Comparison of ENCODE assay signal across 8 cellular contexts in the genomic region with DNA sequence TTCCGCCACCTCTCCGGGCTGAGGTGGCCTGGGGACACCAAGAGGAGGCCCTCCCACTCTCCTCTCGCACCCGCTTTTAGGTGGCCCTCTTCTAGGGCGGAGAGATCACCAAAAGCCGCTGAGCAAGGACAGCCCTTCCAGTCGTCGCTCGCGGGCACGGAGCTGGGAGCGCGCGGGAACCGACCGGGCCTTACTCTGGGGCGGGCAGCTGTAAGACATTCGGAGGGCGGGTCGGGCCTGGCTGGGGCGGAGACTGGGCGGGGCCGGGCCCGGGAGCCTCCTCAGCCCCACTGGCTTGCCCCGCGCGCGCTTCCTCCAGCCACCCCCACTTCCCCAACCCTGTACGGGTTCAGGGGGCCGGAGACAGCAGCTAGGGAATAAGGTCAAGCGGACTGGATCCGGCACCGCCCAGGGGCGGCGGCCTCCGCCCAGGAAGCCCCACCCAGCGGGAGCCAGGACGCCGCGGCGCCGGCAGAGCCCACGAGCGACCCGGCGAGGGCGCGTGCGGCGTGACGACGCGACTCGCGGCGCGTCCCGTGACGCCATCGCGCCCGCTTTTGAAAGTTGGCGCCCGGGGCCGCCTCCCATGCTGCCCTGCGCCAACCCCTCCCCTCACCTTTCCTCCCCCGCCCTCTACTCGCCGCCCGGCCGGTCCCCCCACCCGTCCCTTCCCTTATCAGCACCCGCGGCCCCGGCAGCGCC. TPM values are rescaled to one million over a fixed set of nuclear protein-coding genes. Genes with fewer than 3 reads are reported as not detected.
DNase-seq lines count a peak whose midpoint lies in the region; ATAC-seq and TF ChIP-seq lines count a peak whose summit lies in the region.

No MANE protein-coding gene starts in this region.

- H3K23ac ChIP-seq in mesenchymal stem cell (ENCODE audit: low read length in 2 of 2), result no peak overlapping the region

- H2BK120ac ChIP-seq in mesenchymal stem cell (ENCODE audit: low read depth, low read length), result peak overlapping the region; percentile 100

- H3K4me1 ChIP-seq in effector memory CD4-positive, alpha-beta T cell (ENCODE audit: control insufficient read depth, insufficient read depth, low read length, poor library complexity, severe bottlenecking), result peaks cover 24% of the 10 kb centered on the region
- H3K4me1 ChIP-seq in mesenchymal stem cell (ENCODE audit: control insufficient read depth, insufficient read depth, low read depth, low read length), result peaks cover 5% of the 10 kb centered on the region

- under 1% methylated on average over 54 of the region's 76 CpGs for WGBS in mesenchymal stem cell

- H3K79me1 ChIP-seq in mesenchymal stem cell (replicated peaks; ENCODE audit: low read length, poor library complexity, severe bottlenecking), result peaks cover 10% of the 10 kb centered on the region

- no peak overlapping the region for H4K8ac ChIP-seq in mesenchymal stem cell (ENCODE audit: low read length)

- DNase-seq in CMK (ENCODE audit: low read depth) (peak; percentile 94), HL-60 (ENCODE audit: low read depth in 1 of 2, low spot score in 1 of 2) (peak; percentile 95 to 99), NK-92 (lab: John Stamatoyannopoulos, UW; ENCODE audit: unreplicated experiment) (peak; percentile 85), mesenchymal stem cell (peak; percentile 97)
- DNase-seq in activated CD8-positive, alpha-beta memory T cell treated with anti-CD3 and anti-CD28 coated beads for 24 hours, result peak; percentile 98
- peak; percentile 93 to 96 (median 95) for DNase-seq in effector memory CD4-positive, alpha-beta T cell
- DNase-seq in stimulated activated CD8-positive, alpha-beta memory T cell treated with anti-CD3 and anti-CD28 coated beads, Interleukin-12 subunit alpha, Interleukin-12 subunit beta, amount 100 ng/mL, for 1 hour (ENCODE audit: low read depth), result peak; percentile 93

- peak overlapping the region; percentile 43 for H2AFZ ChIP-seq in mesenchymal stem cell (ENCODE audit: low read depth, low read length)

- no peaks in the 10 kb centered on the region for H3K9me3 ChIP-seq in effector memory CD4-positive, alpha-beta T cell (ENCODE audit: control insufficient read depth, low read length)
- H3K9me3 ChIP-seq in mesenchymal stem cell (ENCODE audit: control insufficient read depth, low read length), result no peaks in the 10 kb centered on the region

- H3K9ac ChIP-seq in mesenchymal stem cell (ENCODE audit: low read length), result peak overlapping the region; percentile 86

- peak overlapping the region; percentile 58 to 89 for H3K18ac ChIP-seq in mesenchymal stem cell (ENCODE audit: low read depth in 1 of 2, low read length in 2 of 2)

- H2BK5ac ChIP-seq in mesenchymal stem cell (ENCODE audit: low read depth, low read length, poor library complexity, severe bottlenecking), result no peak overlapping the region

- TF ChIP-seq CTCF in HL-60 (IDR thresholded peaks at IDR 0.05; ENCODE audit: insufficient read depth, low read length), result no peak

- no peak overlapping the region for H4K91ac ChIP-seq in mesenchymal stem cell (ENCODE audit: low read length)

- peak overlapping the region; percentile 45 for H3K4me3 ChIP-seq in HL-60 (replicated peaks; ENCODE audit: insufficient read depth, low read length)
- H3K4me3 ChIP-seq in effector memory CD4-positive, alpha-beta T cell (ENCODE audit: insufficient read depth, low read depth, low read length, poor library complexity, severe bottlenecking), result peak overlapping the region; percentile 65
- peak overlapping the region; percentile 81 to 98 for H3K4me3 ChIP-seq in mesenchymal stem cell (ENCODE audit: insufficient read depth in 1 of 2, low read depth in 1 of 2, low read length in 2 of 2)

- peak overlapping the region in 1 of 2 experiments; percentile 54 for H3K4ac ChIP-seq in mesenchymal stem cell (ENCODE audit: low read depth in 1 of 2, low read length in 2 of 2)

- peak overlapping the region in 1 of 2 experiments; percentile 77 for H3K14ac ChIP-seq in mesenchymal stem cell (ENCODE audit: low read length in 2 of 2)

- H3K27me3 ChIP-seq in HL-60 (ENCODE audit: insufficient read depth, poor library complexity, severe bottlenecking) (no peaks in the 10 kb centered on the region), mesenchymal stem cell (ENCODE audit: control insufficient read depth in 1 of 2, insufficient read depth in 1 of 2, low read length in 2 of 2) (no peaks in the 10 kb centered on the region)
- H3K27me3 ChIP-seq in effector memory CD4-positive, alpha-beta T cell (replicated peaks; ENCODE audit: control insufficient read depth, insufficient read depth, low read length, poor library complexity, severe bottlenecking), result no peaks in the 10 kb centered on the region

- peak overlapping the region in 1 of 2 experiments; percentile 71 for H2BK12ac ChIP-seq in mesenchymal stem cell (ENCODE audit: low read length in 2 of 2)

- H2BK15ac ChIP-seq in mesenchymal stem cell (ENCODE audit: low read depth, poor library complexity, severe bottlenecking), result no peak overlapping the region

- peak overlapping the region; percentile 85 for H3K4me2 ChIP-seq in mesenchymal stem cell (ENCODE audit: low read length, poor library complexity, severe bottlenecking)

- no peaks in the 10 kb centered on the region for H3K36me3 ChIP-seq in effector memory CD4-positive, alpha-beta T cell (ENCODE audit: control insufficient read depth, insufficient read depth, low read length)
- H3K36me3 ChIP-seq in mesenchymal stem cell (ENCODE audit: control insufficient read depth in 1 of 2, insufficient read depth in 2 of 2, low read depth in 1 of 2, low read length in 2 of 2), result no peaks in the 10 kb centered on the region

- H3K27ac ChIP-seq in HL-60 (replicated peaks) (peak overlapping the region; percentile 75), mesenchymal stem cell (ENCODE audit: low read length, poor library complexity, severe bottlenecking) (peak overlapping the region; percentile 82)
- peak overlapping the region; percentile 79 for H3K27ac ChIP-seq in effector memory CD4-positive, alpha-beta T cell (ENCODE audit: insufficient read depth, low read length, poor library complexity, severe bottlenecking)

- H2AK5ac ChIP-seq in mesenchymal stem cell (ENCODE audit: low read length, severe bottlenecking), result no peak overlapping the region

- ATAC-seq in GM19467 (IDR thresholded peaks at IDR 0.05; ENCODE audit: unreplicated experiment), result peak; percentile 75

RNA-seq across cellular contexts. Expression of gene CTCF, which starts 0.4 kb away (rescaled TPM):
- 19.8 TPM for polyA plus RNA-seq in mesenchymal stem cell (2013, experiment 1 of 2)
- 18.5 TPM for polyA plus RNA-seq in mesenchymal stem cell (2013, experiment 2 of 2)

RNA-seq across cellular contexts. Expression of gene RIPOR1, which starts 33.3 kb away (rescaled TPM):
- 59.7 TPM for polyA plus RNA-seq in mesenchymal stem cell (2013, experiment 1 of 2)
- polyA plus RNA-seq in mesenchymal stem cell (2013, experiment 2 of 2), result 58.4 TPM

Comparison
In these comparisons a context has a peak if more than half of its experiments do, and no peak if none do; other contexts are left out.
1. Peak in every context shown above with its lines: DNase-seq, ATAC-seq, H3K4me3 ChIP-seq and H3K27ac ChIP-seq.